Comparison of ENCODE assay signal across 8 cellular contexts in the genomic region with DNA sequence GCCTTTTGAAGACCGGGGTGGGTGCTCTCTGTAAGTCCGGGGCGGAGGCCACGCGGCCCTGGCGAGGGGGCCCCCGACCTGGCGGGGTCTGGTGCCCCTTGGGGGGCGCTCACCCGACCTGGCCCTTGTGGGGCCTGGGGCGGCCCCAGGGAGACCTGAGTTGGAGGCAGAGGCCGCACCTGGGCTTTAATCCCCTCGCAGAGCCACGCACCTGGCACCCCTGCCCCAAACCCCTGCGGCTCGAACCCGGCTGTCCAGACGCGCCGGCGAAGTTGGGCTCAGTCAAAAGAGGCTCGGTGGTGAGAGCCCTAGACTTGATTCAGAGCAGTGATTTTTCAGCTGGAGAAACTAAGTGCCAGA. TPM values are rescaled to one million over a fixed set of nuclear protein-coding genes. Genes with fewer than 3 reads are reported as not detected.
DNase-seq lines count a peak whose midpoint lies in the region; ATAC-seq and TF ChIP-seq lines count a peak whose summit lies in the region.

No MANE protein-coding gene starts in this region.

- H3K27me3 Mint-ChIP-seq in activated naive CD8-positive, alpha-beta T cell treated with anti-CD3 and anti-CD28 coated beads for 36 hours: no peaks in the 10 kb centered on the region

- H3K4me3 ChIP-seq in DND-41 (ENCODE audit: low read depth in 1 of 2, low read length in 2 of 2) (peak overlapping the region in 1 of 2 experiments; percentile 44; a peak in 2 of 4 replicates), HEK293 (ENCODE audit: low read depth, low read length) (peak overlapping the region; percentile 15), mesodermal cell (ENCODE audit: extremely low read depth, insufficient read depth, low read length, poor library complexity, severe bottlenecking) (peak overlapping the region; percentile 33)

- H3K4me1 Mint-ChIP-seq in activated naive CD8-positive, alpha-beta T cell treated with anti-CD3 and anti-CD28 coated beads for 36 hours: peaks cover 18% of the 10 kb centered on the region

- H3K79me2 ChIP-seq in DND-41 (ENCODE audit: insufficient read depth, low read length): no peaks in the 10 kb centered on the region

- no peaks in the 10 kb centered on the region for H3K9me3 Mint-ChIP-seq in activated naive CD8-positive, alpha-beta T cell treated with anti-CD3 and anti-CD28 coated beads for 36 hours

- DNase-seq in DND-41: no peak
- no peak for DNase-seq in activated naive CD8-positive, alpha-beta T cell treated with anti-CD3 and anti-CD28 coated beads for 36 hours
- no peak for DNase-seq in retina

- 40 to 45% methylated on average over 21 of the region's 22 CpGs for WGBS in mesodermal cell (ENCODE audit: insufficient coverage in 2 of 2), 2 experiments

- peaks cover 14% of the 10 kb centered on the region for H3K4me1 ChIP-seq in DND-41 (ENCODE audit: insufficient read depth, low read length)
- H3K4me1 ChIP-seq in HEK293 (ENCODE audit: control insufficient read depth, insufficient read depth, low read length): no peaks in the 10 kb centered on the region
- H3K4me1 ChIP-seq in mesodermal cell (ENCODE audit: control insufficient read depth, insufficient read depth, low read length, poor library complexity, severe bottlenecking): peaks cover 8% of the 10 kb centered on the region

- H3K36me3 Mint-ChIP-seq in activated naive CD8-positive, alpha-beta T cell treated with anti-CD3 and anti-CD28 coated beads for 36 hours: peaks cover 14% of the 10 kb centered on the region

- ATAC-seq in DND-41 (ENCODE audit: insufficient read depth, low read depth): no peak; the same call in 2 of the 3 replicates
- ATAC-seq in HG02623 (IDR thresholded peaks at IDR 0.05; ENCODE audit: unreplicated experiment): no peak
- no peak for ATAC-seq in GM18870 (IDR thresholded peaks at IDR 0.05; ENCODE audit: unreplicated experiment)
- ATAC-seq in SK-N-SH treated with all-trans-retinoic acid at 6 μM for 48 hours: no peak

- H3K4me2 ChIP-seq in DND-41 (ENCODE audit: insufficient read depth, low read length): peak overlapping the region; percentile 71

- H2AFZ ChIP-seq in DND-41 (ENCODE audit: low read depth, low read length): no peak overlapping the region

- POLR2A ChIA-PET in HEK293 (lab: Yijun Ruan, JAX): no interaction called here

- CTCF ChIA-PET in HEK293 (lab: Yijun Ruan, JAX): interaction anchor here (0.6 to 1.8 kb wide), 14 partner anchors 9 to 586 kb away, joined by 3 to 8 read pairs (median 3); partner anchors contain the start of gene BCL7A

- H3K9me3 ChIP-seq in DND-41 (ENCODE audit: insufficient read depth, low read length, severe bottlenecking) (no peaks in the 10 kb centered on the region), HEK293 (ENCODE audit: control insufficient read depth, insufficient read depth, low read depth, low read length) (no peaks in the 10 kb centered on the region), mesodermal cell (ENCODE audit: control insufficient read depth, low read length) (no peaks in the 10 kb centered on the region)

- no peaks in the 10 kb centered on the region for H4K20me1 ChIP-seq in DND-41 (ENCODE audit: insufficient read depth, low read length)

- H3K4me3 Mint-ChIP-seq in activated naive CD8-positive, alpha-beta T cell treated with anti-CD3 and anti-CD28 coated beads for 36 hours: peak overlapping the region; percentile 82

- TF ChIP-seq CTCF in DND-41 (IDR thresholded peaks at IDR 0.05; ENCODE audit: borderline replicate concordance, extremely low read depth, low read length, poor library complexity, severe bottlenecking) (no peak), HEK293 (tag by site-specific recombination; IDR thresholded peaks at IDR 0.05) (no peak)

- no peaks in the 10 kb centered on the region for H3K27me3 ChIP-seq in DND-41 (ENCODE audit: insufficient read depth, low read length, poor library complexity)

- peak overlapping the region; percentile 33; the same call in 1 of the 2 replicates for H3K9ac ChIP-seq in DND-41 (ENCODE audit: low read depth, low read length)

- H3K27ac ChIP-seq in DND-41 (ENCODE audit: low read length): no peak overlapping the region
- no peak overlapping the region for H3K27ac ChIP-seq in HEK293 (ENCODE audit: extremely low read depth, low read depth, low read length)
- peak overlapping the region; percentile 54 for H3K27ac ChIP-seq in mesodermal cell (ENCODE audit: low read depth, low read length, severe bottlenecking)

- H3K36me3 ChIP-seq in DND-41 (ENCODE audit: insufficient read depth, low read length): peaks cover 31% of the 10 kb centered on the region
- peaks cover 11 to 35% of the 10 kb centered on the region in 2 experiments for H3K36me3 ChIP-seq in HEK293 (ENCODE audit: control insufficient read depth in 2 of 2, insufficient read depth in 1 of 2, low read length in 2 of 2)
- peaks cover 33% of the 10 kb centered on the region for H3K36me3 ChIP-seq in mesodermal cell (ENCODE audit: control insufficient read depth, insufficient read depth, low read length)

- peak overlapping the region; percentile 20 for H3K27ac Mint-ChIP-seq in activated naive CD8-positive, alpha-beta T cell treated with anti-CD3 and anti-CD28 coated beads for 36 hours

TF ChIP-seq in HEK293, 187 proteins besides CTCF, POLR2A, EP300 and RAD21:
- TF ChIP-seq ZBTB44 (tag by site-specific recombination; IDR thresholded peaks at IDR 0.05): no peak
- TF ChIP-seq PATZ1 (tag by site-specific recombination; IDR thresholded peaks at IDR 0.05): 0 out of 2 replicates have a peak, but pooled peaks have one; percentile 20

TF ChIP-seq in SK-N-SH treated with all-trans-retinoic acid at 6 μM for 48 hours, 23 proteins besides CTCF, POLR2A, EP300 and RAD21:
- TF ChIP-seq ESRRG (CRISPR knock-in tag; IDR thresholded peaks at IDR 0.05) (no peak), ZNF565 (CRISPR knock-in tag; conservative IDR thresholded peaks at IDR 0.05; ENCODE audit: low read depth) (no peak), SNAI2 (CRISPR knock-in tag; IDR thresholded peaks at IDR 0.05) (no peak), OSR1 (CRISPR knock-in tag; IDR thresholded peaks at IDR 0.05) (no peak), TOX (CRISPR knock-in tag; IDR thresholded peaks at IDR 0.05; ENCODE audit: borderline replicate concordance) (no peak), ZC3H10 (CRISPR knock-in tag; IDR thresholded peaks at IDR 0.05) (no peak), TCF4 (CRISPR knock-in tag; IDR thresholded peaks at IDR 0.05; ENCODE audit: borderline replicate concordance) (no peak), CSDC2 (CRISPR knock-in tag; IDR thresholded peaks at IDR 0.05) (no peak), ARNTL (CRISPR knock-in tag; IDR thresholded peaks at IDR 0.05; ENCODE audit: borderline replicate concordance, low read depth) (no peak), CREB5 (CRISPR knock-in tag; IDR thresholded peaks at IDR 0.05; ENCODE audit: low read depth) (no peak), TSHZ2 (CRISPR knock-in tag; IDR thresholded peaks at IDR 0.05) (no peak)

RNA-seq across cellular contexts. Expression of gene CFAP251, which starts 0.3 kb away (rescaled TPM):
- total RNA-seq in activated naive CD8-positive, alpha-beta T cell treated with anti-CD3 and anti-CD28 coated beads for 36 hours: 1 to 10 TPM; 1.3 to 1.8 TPM
- 1.6 TPM for polyA plus RNA-seq in mesodermal cell (2013, experiment 1 of 2)
- 1.9 TPM for polyA plus RNA-seq in mesodermal cell (2013, experiment 2 of 2)

RNA-seq across cellular contexts. Expression of gene PSMD9, which starts 30.1 kb away (rescaled TPM):
- 10 to 100 TPM; 64.3 to 68.5 TPM for total RNA-seq in activated naive CD8-positive, alpha-beta T cell treated with anti-CD3 and anti-CD28 coated beads for 36 hours
- 46.7 TPM for polyA plus RNA-seq in mesodermal cell (2013, experiment 1 of 2)
- 50.5 TPM for polyA plus RNA-seq in mesodermal cell (2013, experiment 2 of 2)

RNA-seq across cellular contexts. Expression of gene HPD, which starts 60.0 kb away (rescaled TPM):
- not detected for total RNA-seq in activated naive CD8-positive, alpha-beta T cell treated with anti-CD3 and anti-CD28 coated beads for 36 hours
- polyA plus RNA-seq in mesodermal cell (2013, experiment 1 of 2): 1.0 TPM
- 0.30 TPM for polyA plus RNA-seq in mesodermal cell (2013, experiment 2 of 2)
